ENCODE assay signal across 22 cellular contexts in the genomic region with DNA sequence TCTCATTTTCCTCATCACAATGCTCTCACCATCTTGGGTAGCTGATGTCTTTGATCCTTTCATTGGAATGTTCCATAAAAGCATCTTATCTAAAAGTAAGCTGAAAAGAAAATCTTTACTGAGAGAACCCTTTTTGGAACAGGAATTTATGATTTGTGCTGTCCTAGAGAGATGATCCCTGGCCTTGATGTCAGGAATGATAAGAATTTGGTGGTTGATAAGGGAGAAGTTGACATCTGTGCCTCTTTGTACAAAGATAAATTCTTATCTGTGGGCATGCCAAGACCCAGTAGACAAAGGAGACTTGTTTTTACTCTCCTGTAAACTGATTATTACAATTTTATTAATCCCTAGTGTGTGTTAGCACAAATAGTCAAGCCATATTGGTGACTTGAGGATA. TPM values are rescaled to one million over a fixed set of nuclear protein-coding genes. Genes with fewer than 3 reads are reported as not detected.
"Had no signal": no experiment of that assay in that cellular context is flagged by ENCODE, and none has a peak within 500 bp of the region (broad histone marks: within the 10 kb centered on the region; RNA-seq: fewer than 3 reads in every experiment).

No MANE protein-coding gene starts in this region.

- H3K27ac Mint-ChIP-seq: naive thymus-derived CD8-positive, alpha-beta T cell; nephron progenitor cell; stimulated activated naive B cell treated with anti-CD40 and anti-IgM and Interleukin-4, amounts not matched to agents 10 μg/mL and 1 μg/mL and 100 μg/mL, for 72 hours; stimulated activated naive CD8-positive, alpha-beta T cell treated with anti-CD3 and anti-CD28 coated beads, Interleukin-15, Interleukin-2, amounts not matched to agents 100 ng/mL and 50 ng/mL, for 24 hours had no signal

- H3K36me3 Mint-ChIP-seq: naive thymus-derived CD8-positive, alpha-beta T cell; stimulated activated naive B cell treated with anti-CD40 and anti-IgM and Interleukin-4, amounts not matched to agents 10 μg/mL and 1 μg/mL and 100 μg/mL, for 72 hours had no signal

- H3K4me1 Mint-ChIP-seq: naive thymus-derived CD8-positive, alpha-beta T cell; nephron progenitor cell; stimulated activated naive B cell treated with anti-CD40 and anti-IgM and Interleukin-4, amounts not matched to agents 10 μg/mL and 1 μg/mL and 100 μg/mL, for 72 hours had no signal

- FAIRE-seq: colon, keratinocyte had no signal

- H3K9me3 ChIP-seq: gastrocnemius medialis, lower lobe of right lung, prostate gland, right atrium auricular region, sigmoid colon, thoracic aorta, transverse colon, upper lobe of right lung had no signal

- H3K27me3 ChIP-seq: dorsolateral prefrontal cortex, gastrocnemius medialis, right atrium auricular region, sigmoid colon, spleen, transverse colon, upper lobe of right lung had no signal

- DNase-seq: dorsolateral prefrontal cortex; effector CD4-positive, alpha-beta T cell; gastrocnemius medialis; head of caudate nucleus; left ventricle myocardium superior; lower lobe of right lung; midbrain; naive thymus-derived CD8-positive, alpha-beta T cell; nephron progenitor cell; nucleus accumbens; sigmoid colon; spleen; stimulated activated naive B cell treated with anti-CD40 and anti-IgM and Interleukin-4, amounts not matched to agents 10 μg/mL and 1 μg/mL and 100 μg/mL, for 72 hours; transverse colon; upper lobe of right lung had no signal

- H3K4me3 Mint-ChIP-seq: naive thymus-derived CD8-positive, alpha-beta T cell; nephron progenitor cell; stimulated activated naive B cell treated with anti-CD40 and anti-IgM and Interleukin-4, amounts not matched to agents 10 μg/mL and 1 μg/mL and 100 μg/mL, for 72 hours; stimulated activated naive CD8-positive, alpha-beta T cell treated with anti-CD3 and anti-CD28 coated beads, Interleukin-15, Interleukin-2, amounts not matched to agents 100 ng/mL and 50 ng/mL, for 24 hours had no signal

- H3K36me3 ChIP-seq: gastrocnemius medialis, lower lobe of right lung, prostate gland, right atrium auricular region, sigmoid colon, thoracic aorta, upper lobe of right lung had no signal

- H3K9me3 Mint-ChIP-seq: naive thymus-derived CD8-positive, alpha-beta T cell; nephron progenitor cell; stimulated activated naive B cell treated with anti-CD40 and anti-IgM and Interleukin-4, amounts not matched to agents 10 μg/mL and 1 μg/mL and 100 μg/mL, for 72 hours; stimulated activated naive CD8-positive, alpha-beta T cell treated with anti-CD3 and anti-CD28 coated beads, Interleukin-15, Interleukin-2, amounts not matched to agents 100 ng/mL and 50 ng/mL, for 24 hours had no signal

- H3K4me1 ChIP-seq: gastrocnemius medialis, lower lobe of right lung, prostate gland, right atrium auricular region, sigmoid colon, spleen, transverse colon, upper lobe of right lung had no signal

- H3K4me3 ChIP-seq: dorsolateral prefrontal cortex, gastrocnemius medialis, lower lobe of right lung, prostate gland, right atrium auricular region, sigmoid colon, skin epidermis, spleen, thoracic aorta, transverse colon, upper lobe of right lung had no signal

- H3K27me3 Mint-ChIP-seq: stimulated activated naive B cell treated with anti-CD40 and anti-IgM and Interleukin-4, amounts not matched to agents 10 μg/mL and 1 μg/mL and 100 μg/mL, for 72 hours had no signal

- H3K27ac ChIP-seq: dorsolateral prefrontal cortex, gastrocnemius medialis, lower lobe of right lung, prostate gland, right atrium auricular region, sigmoid colon, skin epidermis, spleen, thoracic aorta, transverse colon, upper lobe of right lung had no signal

RNA-seq across cellular contexts. Expression of a gene that starts 36.9 kb away (rescaled TPM):
- total RNA-seq: naive thymus-derived CD8-positive, alpha-beta T cell had no signal
- polyA plus RNA-seq: keratinocyte; naive thymus-derived CD8-positive, alpha-beta T cell had no signal
